22 cellular contexts compared by ENCODE assay signal in the genomic region with DNA sequence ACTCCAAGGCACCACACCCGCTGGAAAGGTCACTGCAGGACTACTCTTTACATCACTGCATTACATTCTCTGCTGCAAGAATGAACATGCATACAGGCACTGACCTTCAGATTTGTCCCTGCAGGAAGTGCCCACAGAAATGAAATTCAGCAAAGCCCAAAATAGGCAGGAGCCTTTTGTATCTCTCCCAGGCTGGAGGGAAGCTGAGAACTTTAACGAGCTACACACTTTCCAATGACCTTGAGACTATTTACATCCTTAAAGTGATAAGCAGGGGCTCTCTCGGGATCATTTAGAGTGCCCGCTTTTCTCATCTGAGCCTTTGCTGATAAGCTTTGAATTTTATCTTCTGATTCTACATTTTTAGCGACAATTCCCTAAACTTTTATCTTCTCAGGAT. TPM values are rescaled to one million over a fixed set of nuclear protein-coding genes. Genes with fewer than 3 reads are reported as not detected.
A peak's percentile ranks its signal among the peaks of the same experiment; 100 is the strongest.
DNase-seq lines count a peak whose midpoint lies in the region; TF ChIP-seq lines count a peak whose summit lies in the region.
"Had no signal": no experiment of that assay in that cellular context is flagged by ENCODE, and none has a peak within 500 bp of the region (broad histone marks: within the 10 kb centered on the region; RNA-seq: fewer than 3 reads in every experiment).

No MANE protein-coding gene starts in this region.

- peaks cover 12% of the 10 kb centered on the region for H3K36me3 ChIP-seq in neural progenitor cell
- H3K36me3 ChIP-seq: BLaER1 had no signal

- peaks cover 59% of the 10 kb centered on the region for H4K20me1 ChIP-seq in neural progenitor cell (ENCODE audit: low read depth)
- H4K20me1 ChIP-seq: BLaER1 had no signal

- peak; percentile 80 for DNase-seq in NCI-H82 (lab: John Stamatoyannopoulos, UW)
- peak; percentile 12 for DNase-seq in RWPE1 (ENCODE audit: low spot score)
- no peak for DNase-seq in caudate nucleus (lab: John Stamatoyannopoulos, UW)
- DNase-seq in neural progenitor cell (ENCODE audit: low spot score), result no peak
- no peak for DNase-seq in mesothelial cell of epicardium (ENCODE audit: low spot score in 2 of 2, unreplicated experiment in 2 of 2)
- no peak for DNase-seq in HT-29 (ENCODE audit: low spot score)
- no peak for DNase-seq in stimulated activated CD4-positive, alpha-beta T cell treated with anti-CD3 and anti-CD28 coated beads, Interleukin-12 subunit alpha, Interleukin-12 subunit beta, amount 100 ng/mL, for 4 hours
- DNase-seq: ACHN; CD4-positive, alpha-beta T cell; COR-L47; DMS79 treated with DMSO at 0.1 percent for 48 hours; GM23248; H9; KG1; NCI-H1105 treated with DMSO at 0.1 percent for 48 hours; NCI-H1694; NCI-H2081; NCI-H446 treated with DMSO at 0.1 percent for 48 hours; NCI-H526 treated with DMSO at 0.1 percent for 48 hours; PC-9; RPMI8226 had no signal

- H3K27me3 Mint-ChIP-seq in neural progenitor cell (ENCODE audit: insufficient read depth, low read depth) (no peaks in the 10 kb centered on the region), mesothelial cell of epicardium (ENCODE audit: low read depth) (no peaks in the 10 kb centered on the region)

- peaks cover 39% of the 10 kb centered on the region for H3K36me3 Mint-ChIP-seq in neural progenitor cell
- no peaks in the 10 kb centered on the region for H3K36me3 Mint-ChIP-seq in mesothelial cell of epicardium

- CTCF ChIA-PET in RWPE1 (lab: Yijun Ruan, JAX), result no interaction called here

- peaks cover 42% of the 10 kb centered on the region for H3F3A ChIP-seq in neural progenitor cell (ENCODE audit: low read depth)

- H3K79me2 ChIP-seq in neural progenitor cell (ENCODE audit: low read depth), result peaks cover 14% of the 10 kb centered on the region

- no peak overlapping the region for H2AFZ ChIP-seq in neural progenitor cell (replicated peaks)
- H2AFZ ChIP-seq: GM23248, PC-9 had no signal

- H3K27ac ChIP-seq in RWPE1 (no peak overlapping the region), caudate nucleus (ENCODE audit: low read depth, low read length) (peak overlapping the region; percentile 92), neural progenitor cell (no peak overlapping the region)
- H3K27ac ChIP-seq: BLaER1, GM23248, PC-9 had no signal

- H3K4me2 ChIP-seq in neural progenitor cell, result peak overlapping the region; percentile 9
- H3K4me2 ChIP-seq: BLaER1, PC-9 had no signal

- no peak overlapping the region for H3K9ac ChIP-seq in neural progenitor cell
- H3K9ac ChIP-seq: BLaER1, GM23248 had no signal

- H3K27ac Mint-ChIP-seq in neural progenitor cell, result no peak overlapping the region
- H3K27ac Mint-ChIP-seq in mesothelial cell of epicardium, result no peak overlapping the region
- H3K27ac Mint-ChIP-seq: CD4-positive, alpha-beta T cell; H9 had no signal

- H3K4me1 Mint-ChIP-seq in neural progenitor cell (peaks cover 22% of the 10 kb centered on the region), mesothelial cell of epicardium (peaks cover 3% of the 10 kb centered on the region)

- peaks cover 25% of the 10 kb centered on the region for H3K4me1 ChIP-seq in neural progenitor cell
- H3K4me1 ChIP-seq: BLaER1 had no signal

- no peaks in the 10 kb centered on the region for H3K27me3 ChIP-seq in neural progenitor cell
- H3K27me3 ChIP-seq: BLaER1 had no signal

- H3K4me3 Mint-ChIP-seq in neural progenitor cell (no peak overlapping the region), mesothelial cell of epicardium (no peak overlapping the region)
- H3K4me3 Mint-ChIP-seq: CD4-positive, alpha-beta T cell; H9 had no signal

- POLR2A ChIA-PET in RWPE1 (lab: Yijun Ruan, JAX; ENCODE audit: low non-redundant PET), result no interaction called here

- TF ChIP-seq CTCF in RWPE1 (conservative IDR thresholded peaks at IDR 0.05; ENCODE audit: low read depth), result no peak
- no peak for TF ChIP-seq CTCF in neural progenitor cell (IDR thresholded peaks at IDR 0.05)
- no peak for TF ChIP-seq CTCF in mesothelial cell of epicardium (IDR thresholded peaks at IDR 0.05; ENCODE audit: unreplicated experiment)

- H3K9me3 Mint-ChIP-seq in neural progenitor cell (no peaks in the 10 kb centered on the region), mesothelial cell of epicardium (no peaks in the 10 kb centered on the region)
- H3K9me3 Mint-ChIP-seq: CD4-positive, alpha-beta T cell; H9 had no signal

- H3K4me3 ChIP-seq in neural progenitor cell, result no peak overlapping the region
- H3K4me3 ChIP-seq: BLaER1, GM23248, PC-9 had no signal

- no peaks in the 10 kb centered on the region for H3K9me3 ChIP-seq in neural progenitor cell (ENCODE audit: low read depth)
- H3K9me3 ChIP-seq: BLaER1 had no signal

RNA-seq across cellular contexts. Expression of a gene that starts 12.5 kb away (rescaled TPM):
- total RNA-seq in neural progenitor cell (ENCODE audit: low replicate concordance) (187 and 197 TPM in 2 replicates), mesothelial cell of epicardium (12.0 to 14.0 TPM (median 12.8 TPM) in 3 replicates)
- not detected in 2 replicates for total RNA-seq in HT-29 (2014; rRNA removed; shearing (Covaris generic))
- total RNA-seq: CD4-positive, alpha-beta T cell had no signal

Comparison
In these comparisons a context has a peak if more than half of its experiments do, and no peak if none do; other contexts are left out.
1. DNase-seq: peak in NCI-H82 (single experiment) and RWPE1 (single experiment); none in caudate nucleus (0 of 61), neural progenitor cell (single experiment), mesothelial cell of epicardium (0 of 2), HT-29 (single experiment) and stimulated activated CD4-positive, alpha-beta T cell treated with anti-CD3 and anti-CD28 coated beads, Interleukin-12 subunit alpha, Interleukin-12 subunit beta, amount 100 ng/mL, for 4 hours (single experiment).
2. RNA of a gene that starts 12.5 kb away (total RNA-seq): 187 to 197 TPM in neural progenitor cell and 12.0 to 14.0 TPM in mesothelial cell of epicardium; not detected in HT-29; every median in the first group is over 10 times any median in the second.